ENCODE assay signal across 18 cellular contexts in genomic region chr1:170261669-170262068, GRCh38.
DNase-seq lines count a peak whose midpoint lies in the region; TF ChIP-seq lines count a peak whose summit lies in the region.
"Had no signal": no experiment of that assay in that cellular context is flagged by ENCODE, and none has a peak within 500 bp of the region (broad histone marks: within the 10 kb centered on the region; RNA-seq: fewer than 3 reads in every experiment).

No MANE protein-coding gene starts in this region.

- POLR2A ChIA-PET in activated CD4-positive, alpha-beta T cell treated with anti-CD3 and anti-CD28 coated beads, Interleukin-2, amount 10 ng/mL, durations not matched to agents 7 days and 5 days (lab: Charles Lee), result no interaction called here

- no peak overlapping the region for H3K18ac ChIP-seq in mesenchymal stem cell (ENCODE audit: low read depth in 1 of 2, low read length in 2 of 2)

- no peaks in the 10 kb centered on the region for H3K36me3 Mint-ChIP-seq in activated CD4-positive, alpha-beta T cell treated with anti-CD3 and anti-CD28 coated beads, Interleukin-2, amount 10 ng/mL, durations not matched to agents 7 days and 5 days (ENCODE audit: low read depth)

- DNase-seq in AG09319 (ENCODE audit: extremely low read depth, low read depth), result peak; percentile 51
- peak; percentile 8 for DNase-seq in HS-27A (ENCODE audit: low read depth)
- DNase-seq in astrocyte of the spinal cord (ENCODE audit: low read depth, low spot score), result peak; percentile 72
- no peak for DNase-seq in mesenchymal stem cell
- DNase-seq in MV-4-11 (lab: John Stamatoyannopoulos, UW), result no peak
- no peak for DNase-seq in HT-29 (ENCODE audit: low spot score)
- DNase-seq in activated CD4-positive, alpha-beta T cell treated with anti-CD3 and anti-CD28 coated beads, Interleukin-2, amount 10 ng/mL, durations not matched to agents 7 days and 5 days, result no peak
- no peak for DNase-seq in sigmoid colon
- DNase-seq: activated CD4-positive, alpha-beta T cell treated with anti-CD3 and anti-CD28 coated beads, Interleukin-2, amount 50 U/mL, for 48 hours; activated naive CD4-positive, alpha-beta T cell treated with Interleukin-2 at 50 U/mL for 16 hours; anterior cingulate cortex; gastrocnemius medialis; GOT3; NCI-H1417 treated with DMSO at 0.1 percent for 48 hours; NCI-H2171; psoas muscle; SJCRH30; WERI-Rb-1 had no signal

- H3K9me3 Mint-ChIP-seq in activated CD4-positive, alpha-beta T cell treated with anti-CD3 and anti-CD28 coated beads, Interleukin-2, amount 10 ng/mL, durations not matched to agents 7 days and 5 days, result no peaks in the 10 kb centered on the region

- intact Hi-C loops in sigmoid colon (cut with DNase I), result no loop called here

- H3K27ac Mint-ChIP-seq in activated CD4-positive, alpha-beta T cell treated with anti-CD3 and anti-CD28 coated beads, Interleukin-2, amount 10 ng/mL, durations not matched to agents 7 days and 5 days, result no peak overlapping the region

- no peak overlapping the region for H4K91ac ChIP-seq in mesenchymal stem cell (ENCODE audit: low read length)

- no peak overlapping the region for H3K4me3 ChIP-seq in astrocyte of the spinal cord (ENCODE audit: low read depth, low read length)
- peak overlapping the region in 1 of 2 experiments; percentile 50 for H3K4me3 ChIP-seq in mesenchymal stem cell (ENCODE audit: insufficient read depth in 1 of 2, low read depth in 1 of 2, low read length in 2 of 2)
- no peak overlapping the region for H3K4me3 ChIP-seq in sigmoid colon
- H3K4me3 ChIP-seq: gastrocnemius medialis, psoas muscle, SJCRH30 had no signal

- H2AFZ ChIP-seq in mesenchymal stem cell (ENCODE audit: low read depth, low read length), result no peak overlapping the region

- H3K4me3 Mint-ChIP-seq in activated CD4-positive, alpha-beta T cell treated with anti-CD3 and anti-CD28 coated beads, Interleukin-2, amount 10 ng/mL, durations not matched to agents 7 days and 5 days, result no peak overlapping the region

- H3K4ac ChIP-seq in mesenchymal stem cell (ENCODE audit: low read depth in 1 of 2, low read length in 2 of 2), result no peak overlapping the region

- H2BK120ac ChIP-seq in mesenchymal stem cell (ENCODE audit: low read depth, low read length), result no peak overlapping the region

- H2AK5ac ChIP-seq in mesenchymal stem cell (ENCODE audit: low read length, severe bottlenecking), result no peak overlapping the region

- no peaks in the 10 kb centered on the region for H3K27me3 ChIP-seq in mesenchymal stem cell (ENCODE audit: control insufficient read depth in 1 of 2, insufficient read depth in 1 of 2, low read length in 2 of 2)
- H3K27me3 ChIP-seq in sigmoid colon, result no peaks in the 10 kb centered on the region
- H3K27me3 ChIP-seq: gastrocnemius medialis, SJCRH30 had no signal

- H3K27ac ChIP-seq in mesenchymal stem cell (ENCODE audit: low read length, poor library complexity, severe bottlenecking) (no peak overlapping the region), sigmoid colon (no peak overlapping the region)
- H3K27ac ChIP-seq: gastrocnemius medialis, psoas muscle, SJCRH30, WERI-Rb-1 had no signal

- H3K14ac ChIP-seq in mesenchymal stem cell (ENCODE audit: low read length in 2 of 2), result no peak overlapping the region

- H3K36me3 ChIP-seq in mesenchymal stem cell (ENCODE audit: control insufficient read depth in 1 of 2, insufficient read depth in 2 of 2, low read depth in 1 of 2, low read length in 2 of 2) (no peaks in the 10 kb centered on the region), sigmoid colon (no peaks in the 10 kb centered on the region)
- H3K36me3 ChIP-seq: gastrocnemius medialis, SJCRH30, WERI-Rb-1 had no signal

- no peak overlapping the region for H3K4me2 ChIP-seq in mesenchymal stem cell (ENCODE audit: low read length, poor library complexity, severe bottlenecking)

- H3K9ac ChIP-seq in mesenchymal stem cell (ENCODE audit: low read length), result peak overlapping the region; percentile 58

- H3K9me3 ChIP-seq in mesenchymal stem cell (ENCODE audit: control insufficient read depth, low read length), result no peaks in the 10 kb centered on the region
- H3K9me3 ChIP-seq in sigmoid colon, result no peaks in the 10 kb centered on the region
- H3K9me3 ChIP-seq: gastrocnemius medialis, psoas muscle, SJCRH30 had no signal

- no peak for TF ChIP-seq POLR2A in sigmoid colon (IDR thresholded peaks at IDR 0.05)

- TF ChIP-seq CTCF in AG09319 (IDR thresholded peaks at IDR 0.05; ENCODE audit: low read depth, low read length) (no peak), astrocyte of the spinal cord (IDR thresholded peaks at IDR 0.05; ENCODE audit: low read depth, low read length) (no peak), sigmoid colon (IDR thresholded peaks at IDR 0.05) (no peak)

- no peaks in the 10 kb centered on the region for H3K4me1 Mint-ChIP-seq in activated CD4-positive, alpha-beta T cell treated with anti-CD3 and anti-CD28 coated beads, Interleukin-2, amount 10 ng/mL, durations not matched to agents 7 days and 5 days

- CTCF ChIA-PET in activated CD4-positive, alpha-beta T cell treated with anti-CD3 and anti-CD28 coated beads, Interleukin-2, amount 10 ng/mL, durations not matched to agents 7 days and 5 days (lab: Charles Lee), result no interaction called here

- 63% methylated on average over 4 of the region's 5 CpGs for whole genome bisulfite sequencing in mesenchymal stem cell
- 69 to 71% methylated on average over 5 of the region's 5 CpGs for WGBS in sigmoid colon, 2 donors

- no peak overlapping the region for H4K8ac ChIP-seq in mesenchymal stem cell (ENCODE audit: low read length)

- no peak overlapping the region for H2BK15ac ChIP-seq in mesenchymal stem cell (ENCODE audit: low read depth, poor library complexity, severe bottlenecking)

- peaks cover 4% of the 10 kb centered on the region for H3K27me3 Mint-ChIP-seq in activated CD4-positive, alpha-beta T cell treated with anti-CD3 and anti-CD28 coated beads, Interleukin-2, amount 10 ng/mL, durations not matched to agents 7 days and 5 days

- no peaks in the 10 kb centered on the region for H3K4me1 ChIP-seq in mesenchymal stem cell (ENCODE audit: control insufficient read depth, insufficient read depth, low read depth, low read length)
- no peaks in the 10 kb centered on the region for H3K4me1 ChIP-seq in sigmoid colon
- H3K4me1 ChIP-seq: gastrocnemius medialis, psoas muscle, SJCRH30 had no signal

- no peak overlapping the region for H2BK12ac ChIP-seq in mesenchymal stem cell (ENCODE audit: low read length in 2 of 2)

- no peaks in the 10 kb centered on the region for H3K79me1 ChIP-seq in mesenchymal stem cell (replicated peaks; ENCODE audit: low read length, poor library complexity, severe bottlenecking)

- no peak overlapping the region for H3K23ac ChIP-seq in mesenchymal stem cell (ENCODE audit: low read length in 2 of 2)

- in situ Hi-C loops in astrocyte of the spinal cord (cut with HindIII; ENCODE audit: low sequenced_read_pairs), result no loop called here

- H2BK5ac ChIP-seq in mesenchymal stem cell (ENCODE audit: low read depth, low read length, poor library complexity, severe bottlenecking), result no peak overlapping the region

- no peak for TF ChIP-seq EP300 in sigmoid colon (IDR thresholded peaks at IDR 0.05)

Comparison
In these comparisons a context has a peak if more than half of its experiments do, and no peak if none do; other contexts are left out.
1. DNase-seq: peak in AG09319 (single experiment), HS-27A (single experiment) and astrocyte of the spinal cord (single experiment); none in mesenchymal stem cell (single experiment), MV-4-11 (single experiment), HT-29 (single experiment), activated CD4-positive, alpha-beta T cell treated with anti-CD3 and anti-CD28 coated beads, Interleukin-2, amount 10 ng/mL, durations not matched to agents 7 days and 5 days (single experiment) and sigmoid colon (single experiment).